22 cellular contexts compared by ENCODE assay signal in the genomic region with DNA sequence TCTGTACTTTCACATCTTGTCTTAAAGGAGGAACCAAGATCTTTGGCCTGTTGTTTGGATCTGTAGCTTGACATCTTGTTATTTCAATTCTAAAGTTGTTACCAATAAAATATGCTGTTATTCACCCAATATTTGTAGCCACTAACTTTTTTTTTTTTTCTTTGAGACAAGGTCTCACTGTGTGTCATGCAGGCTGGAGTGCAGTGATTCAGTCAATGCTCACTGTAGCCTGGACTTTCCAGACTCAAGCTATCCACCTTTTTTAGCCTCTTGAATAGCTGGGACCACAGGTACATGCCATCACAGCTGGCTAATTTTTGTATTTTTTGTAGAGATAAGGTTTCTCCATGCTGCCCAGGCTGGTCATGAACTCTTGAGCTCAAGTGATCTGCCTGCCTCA.
A peak's percentile ranks its signal among the peaks of the same experiment; 100 is the strongest.
DNase-seq lines count a peak whose midpoint lies in the region; FAIRE-seq and TF ChIP-seq lines count a peak whose summit lies in the region.
"Had no signal": no experiment of that assay in that cellular context is flagged by ENCODE, and none has a peak within 500 bp of the region (broad histone marks: within the 10 kb centered on the region; RNA-seq: fewer than 3 reads in every experiment).

No MANE protein-coding gene starts in this region.

- H3K27ac ChIP-seq in ascending aorta = no peak overlapping the region
- H3K27ac ChIP-seq: HL-60, Peyer's patch had no signal

- H3K4me3 ChIP-seq in epithelial cell of esophagus (ENCODE audit: low read length) (no peak overlapping the region), ascending aorta (no peak overlapping the region)
- H3K4me3 ChIP-seq: GM23338, HAP-1, Peyer's patch had no signal

- no peaks in the 10 kb centered on the region for H3K4me1 ChIP-seq in ascending aorta
- H3K4me1 ChIP-seq: BE2C, Peyer's patch had no signal

- H3K36me3 ChIP-seq in ascending aorta = no peaks in the 10 kb centered on the region
- H3K36me3 ChIP-seq: BE2C, HAP-1, Peyer's patch had no signal

- intact Hi-C loops in ascending aorta (cut with DNase I) = no loop called here

- no peak for TF ChIP-seq POLR2A in H54 (IDR thresholded peaks at IDR 0.05; ENCODE audit: low read depth, low read length)

- TF ChIP-seq CTCF in epithelial cell of esophagus (IDR thresholded peaks at IDR 0.05; ENCODE audit: insufficient read depth, low read depth, low read length, missing control alignments) (no peak), ascending aorta (IDR thresholded peaks at IDR 0.05) (no peak)

- H3K27me3 ChIP-seq in ascending aorta = no peaks in the 10 kb centered on the region
- H3K27me3 ChIP-seq: BE2C, Peyer's patch had no signal

- DNase-seq in H54 (ENCODE audit: insufficient read length, low spot score) (no peak), M059J (ENCODE audit: low read depth) (peak; percentile 9), epithelial cell of esophagus (ENCODE audit: low read depth) (peak; percentile 66), renal cortical epithelial cell (ENCODE audit: low read depth) (peak; percentile 16), NCI-H1417 (lab: John Stamatoyannopoulos, UW) (no peak), ascending aorta (ENCODE audit: low spot score in 2 of 2) (no peak), NCI-H510A treated with DMSO at 0.1 percent for 48 hours (lab: John Stamatoyannopoulos, UW) (no peak), middle frontal gyrus (ENCODE audit: extremely low spot score, low spot score) (no peak)
- DNase-seq: BE2C; CD8-positive, alpha-beta memory T cell; DMS79 treated with DMSO at 0.1 percent for 48 hours; Karpas-422; NCI-H1105; NCI-H146; NCI-H2029; NCI-H446; Peyer's patch; SK-N-SH; SW 1271 had no signal

- peak; percentile 65 for FAIRE-seq in H54 (lab: Jason Lieb, UNC)

- no peaks in the 10 kb centered on the region for H3K9me3 ChIP-seq in ascending aorta
- H3K9me3 ChIP-seq: BE2C, HAP-1, Peyer's patch, SK-N-SH had no signal

Comparison
In these comparisons a context has a peak if more than half of its experiments do, and no peak if none do; other contexts are left out.
1. DNase-seq: peak in M059J (single experiment), epithelial cell of esophagus (single experiment) and renal cortical epithelial cell (single experiment); none in H54 (single experiment), NCI-H1417 (0 of 3), ascending aorta (0 of 2), NCI-H510A treated with DMSO at 0.1 percent for 48 hours (single experiment) and middle frontal gyrus (single experiment).